13 cellular contexts compared by ENCODE assay signal in the genomic region with DNA sequence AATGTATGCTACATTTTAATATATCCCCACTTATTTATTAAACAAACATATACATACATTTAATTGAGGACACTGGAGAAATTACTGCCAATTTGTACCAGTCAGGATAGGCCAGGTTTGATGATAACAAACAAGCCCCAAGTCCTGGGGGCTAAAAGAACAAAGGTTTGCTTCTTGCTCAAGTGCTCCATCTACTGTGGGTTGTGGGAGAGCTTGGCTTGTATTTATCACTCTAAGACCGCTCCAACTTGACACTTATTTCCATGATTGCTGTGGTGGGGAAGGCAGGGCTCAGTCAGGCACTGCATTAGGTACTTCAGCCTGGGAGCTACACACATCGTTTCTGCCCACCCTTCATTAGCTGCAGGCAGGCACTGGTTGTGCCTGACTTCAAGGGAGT.
A peak's percentile ranks its signal among the peaks of the same experiment; 100 is the strongest.
DNase-seq lines count a peak whose midpoint lies in the region; ATAC-seq and TF ChIP-seq lines count a peak whose summit lies in the region.
"Had no signal": no experiment of that assay in that cellular context is flagged by ENCODE, and none has a peak within 500 bp of the region (broad histone marks: within the 10 kb centered on the region; RNA-seq: fewer than 3 reads in every experiment).

No MANE protein-coding gene starts in this region.

- ATAC-seq in Panc1, result peak; percentile 75; the same call in 1 of the 2 replicates
- no peak for ATAC-seq in GM21515 (IDR thresholded peaks at IDR 0.05; ENCODE audit: unreplicated experiment)
- ATAC-seq: left lung had no signal

- no peaks in the 10 kb centered on the region for H4K20me1 ChIP-seq in hepatocyte (ENCODE audit: insufficient read depth, poor library complexity, severe bottlenecking)

- no peak for DNase-seq in BJ (ENCODE audit: low read depth)
- DNase-seq in Panc1 (ENCODE audit: low read depth, low spot score), result no peak
- no peak for DNase-seq in hepatocyte (ENCODE audit: low spot score)
- DNase-seq in stimulated activated CD4-positive, alpha-beta T cell treated with anti-CD3 and anti-CD28 coated beads, Interleukin-4, amount 100 ng/mL, for 24 hours, result no peak
- no peak for DNase-seq in NCI-H2081 (lab: John Stamatoyannopoulos, UW)
- DNase-seq in COR-L47 (lab: John Stamatoyannopoulos, UW), result no peak
- DNase-seq: left lung, NCI-H510A, T-helper 2 cell had no signal

- no peak overlapping the region for H2AFZ ChIP-seq in hepatocyte

- no peak overlapping the region for H3K27ac ChIP-seq in Panc1 (ENCODE audit: low read length)
- no peak overlapping the region for H3K27ac ChIP-seq in hepatocyte
- H3K27ac ChIP-seq: ascending aorta, left lung, suprapubic skin had no signal

- WGBS in hepatocyte (ENCODE audit: low lambda C conversion rate, missing lambda C conversion rate), result 71% methylated on average over 2 of the region's 2 CpGs

- H3K4me1 ChIP-seq in Panc1 (ENCODE audit: control insufficient read depth, insufficient read depth, low read length) (no peaks in the 10 kb centered on the region), hepatocyte (ENCODE audit: insufficient read depth) (peaks cover 9% of the 10 kb centered on the region)
- H3K4me1 ChIP-seq: left lung, suprapubic skin had no signal

- no peaks in the 10 kb centered on the region for H3K9me2 ChIP-seq in hepatocyte (replicated peaks; ENCODE audit: insufficient read depth)

- no peak overlapping the region for H3K4me2 ChIP-seq in hepatocyte

- H3K9me3 ChIP-seq in Panc1 (ENCODE audit: control insufficient read depth, insufficient read depth, low read depth, low read length) (no peaks in the 10 kb centered on the region), hepatocyte (ENCODE audit: low read depth) (no peaks in the 10 kb centered on the region)
- H3K9me3 ChIP-seq: ascending aorta, left lung, suprapubic skin had no signal

- CTCF ChIA-PET in BJ (lab: Yijun Ruan, JAX), result no interaction called here
- CTCF ChIA-PET in Panc1 (lab: Charles Lee), result no interaction called here

- peak; percentile 14; the same call in 1 of the 2 replicates for TF ChIP-seq CTCF in BJ (IDR thresholded peaks at IDR 0.05; ENCODE audit: insufficient read depth, low read depth, low read length)
- TF ChIP-seq CTCF in GM12873 (IDR thresholded peaks at IDR 0.05; ENCODE audit: insufficient read depth, low read depth, low read length, missing control alignments), result peak; percentile 9
- TF ChIP-seq CTCF in Panc1 (IDR thresholded peaks at IDR 0.05), result no peak; the same call in 1 of the 2 replicates
- peak; percentile 20 for TF ChIP-seq CTCF in hepatocyte (IDR thresholded peaks at IDR 0.05; ENCODE audit: poor library complexity)

- H3K36me3 ChIP-seq in BJ (ENCODE audit: control insufficient read depth, insufficient read depth, low read length) (no peaks in the 10 kb centered on the region), Panc1 (ENCODE audit: control insufficient read depth, insufficient read depth, low read length) (no peaks in the 10 kb centered on the region), hepatocyte (replicated peaks; ENCODE audit: insufficient read depth, low read depth) (no peaks in the 10 kb centered on the region)
- H3K36me3 ChIP-seq: ascending aorta, left lung, suprapubic skin had no signal

- no peaks in the 10 kb centered on the region for H3K27me3 ChIP-seq in BJ (ENCODE audit: control insufficient read depth, insufficient read depth, low read length)
- no peaks in the 10 kb centered on the region; the same call in 1 of the 2 replicates for H3K27me3 ChIP-seq in Panc1 (ENCODE audit: control insufficient read depth, insufficient read depth, low read length)
- H3K27me3 ChIP-seq in hepatocyte, result no peaks in the 10 kb centered on the region
- H3K27me3 ChIP-seq: ascending aorta, left lung, suprapubic skin had no signal

- H3K4me3 ChIP-seq in BJ (ENCODE audit: low read depth, low read length), result no peak overlapping the region
- H3K4me3 ChIP-seq in Panc1 (ENCODE audit: low read depth in 2 of 2, low read length in 2 of 2), result no peak overlapping the region
- no peak overlapping the region for H3K4me3 ChIP-seq in hepatocyte
- H3K4me3 ChIP-seq: ascending aorta, left lung, suprapubic skin had no signal

- in situ Hi-C loops in Panc1 (cut with HindIII; ENCODE audit: low pct_unique_long_range_greater_than_20kb, low sequenced_read_pairs), result no loop called here

- no TSS peak for BruUV-seq in Panc1 (replicated peaks; lab: Mats Ljungman, UMichigan)

- POLR2A ChIA-PET in BJ (lab: Charles Lee) (no interaction called here), Panc1 (lab: Charles Lee) (no interaction called here)

- intact Hi-C loops in Panc1 (cut with micrococcal nuclease; ENCODE audit: unreplicated experiment), result loop anchor here (10.0 kb wide), 1 partner anchor 90 kb away; no protein-coding TSS in a partner anchor

- no peaks in the 10 kb centered on the region for H3K79me2 ChIP-seq in hepatocyte
